In the genomic region with DNA sequence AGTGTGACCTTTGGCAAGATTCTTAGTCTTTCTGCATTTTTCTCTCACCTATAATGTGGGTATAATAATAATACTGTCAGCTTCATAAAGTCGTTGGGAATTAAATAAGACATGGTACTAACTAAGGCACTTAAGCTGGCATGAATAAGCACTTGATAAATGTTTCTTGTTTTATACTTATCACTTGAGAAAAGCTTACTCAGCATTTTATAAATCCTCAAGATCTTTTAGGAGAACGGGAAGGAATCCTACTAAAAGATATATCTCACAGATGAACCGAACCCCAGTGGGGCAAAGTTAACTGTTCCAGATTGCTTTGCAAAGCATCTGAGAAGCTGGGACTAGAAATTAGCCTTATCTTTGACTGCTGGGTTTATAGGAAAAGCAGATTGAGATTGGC, we compare ENCODE assay signal across 26 cellular contexts.
"Had no signal": no experiment of that assay in that cellular context is flagged by ENCODE, and none has a peak within 500 bp of the region (broad histone marks: within the 10 kb centered on the region; RNA-seq: fewer than 3 reads in every experiment).

No MANE protein-coding gene starts in this region.

- H3K36me3 ChIP-seq: colonic mucosa, esophagus squamous epithelium, heart right ventricle, left lung, lower lobe of right lung had no signal

- FAIRE-seq: endometrium, islet of Langerhans, keratinocyte had no signal

- H3K9me3 ChIP-seq: colonic mucosa, esophagus squamous epithelium, gastrocnemius medialis, heart right ventricle, left lung, lower lobe of right lung, mucosa of descending colon had no signal

- H3K4me1 ChIP-seq: colonic mucosa, esophagus squamous epithelium, heart right ventricle, left lung, lower lobe of right lung had no signal

- ATAC-seq: effector memory CD8-positive, alpha-beta T cell; esophagus mucosa; heart right ventricle; left cardiac atrium; left lung; left ventricle myocardium superior; lower lobe of right lung; mucosa of descending colon had no signal

- H3K27me3 ChIP-seq: colonic mucosa, gastrocnemius medialis, heart right ventricle, left lung had no signal

- H3K27ac ChIP-seq: colonic mucosa, epithelial cell of prostate, esophagus squamous epithelium, heart right ventricle, left lung, lower lobe of right lung had no signal

- DNase-seq: colonic mucosa; cortex of kidney; effector CD8-positive, alpha-beta T cell; effector memory CD8-positive, alpha-beta T cell; endodermal cell; erythroblast; esophagus squamous epithelium; foreskin fibroblast; foreskin melanocyte; gastrocnemius medialis; glutamatergic neuron; head of caudate nucleus; heart right ventricle; hippocampal formation; left cardiac atrium; left lung; left ventricle myocardium superior; lower lobe of right lung; mesenchymal stem cell; mucosa of descending colon; naive B cell had no signal

- H3K4me3 ChIP-seq: colonic mucosa, esophagus squamous epithelium, gastrocnemius medialis, heart right ventricle, left lung, lower lobe of right lung, mucosa of descending colon had no signal
